ENCODE assay signal across 17 cellular contexts in the genomic region with DNA sequence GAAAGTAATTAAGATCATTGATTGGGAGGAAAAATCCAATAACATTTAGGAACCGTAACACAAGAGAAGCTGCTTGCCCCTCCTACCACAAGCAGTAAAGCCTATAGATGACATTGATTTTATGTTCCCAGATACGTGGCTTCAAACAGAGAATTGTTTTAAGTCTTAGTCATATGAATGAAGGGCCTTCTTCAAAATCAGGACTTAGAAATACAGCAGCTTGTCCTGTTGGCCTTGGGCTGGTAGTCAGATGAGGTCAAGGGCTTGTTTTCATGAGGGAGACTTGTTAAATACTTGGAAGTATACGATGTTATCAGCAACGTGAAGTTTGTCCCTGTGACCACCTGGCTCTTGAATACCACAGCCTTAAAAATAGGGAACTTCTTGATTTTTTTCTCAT.
"Had no signal": no experiment of that assay in that cellular context is flagged by ENCODE, and none has a peak within 500 bp of the region (broad histone marks: within the 10 kb centered on the region; RNA-seq: fewer than 3 reads in every experiment).

No MANE protein-coding gene starts in this region.

- H3K36me3 ChIP-seq: sigmoid colon, vagina had no signal

- H3K27ac ChIP-seq: vagina had no signal

- H3K4me3 Mint-ChIP-seq: activated CD8-positive, alpha-beta memory T cell treated with anti-CD3 and anti-CD28 coated beads, Interleukin-2, amount 10 ng/mL, durations not matched to agents 7 days and 5 days; activated naive CD8-positive, alpha-beta T cell; activated T-cell treated with anti-CD3 and anti-CD28 coated beads, Interleukin-2, amount 50 U/mL, for 4 hours; dendritic cell treated with granulocyte-macrophage colony-stimulating factor and Interleukin-4, amounts not matched to agents 40 ng/mL and 50 ng/mL, for 4 days; effector memory CD8-positive, alpha-beta T cell; natural killer cell; stimulated activated naive CD8-positive, alpha-beta T cell treated with anti-CD3 and anti-CD28 coated beads, Interleukin-15, amount 100 ng/mL, for 72 hours had no signal

- DNase-seq: activated CD4-positive, alpha-beta T cell treated with anti-CD3 and anti-CD28 coated beads, Interleukin-2, amount 50 U/mL, for 4 hours; activated CD8-positive, alpha-beta memory T cell treated with anti-CD3 and anti-CD28 coated beads, Interleukin-2, amount 10 ng/mL, durations not matched to agents 7 days and 5 days; activated gamma-delta T cell; activated T-cell treated with anti-CD3 and anti-CD28 coated beads, Interleukin-2, amount 50 U/mL, for 4 hours; central memory CD4-positive, alpha-beta T cell; effector memory CD8-positive, alpha-beta T cell; erythroblast; natural killer cell; stimulated activated CD4-positive, alpha-beta T cell treated with anti-CD3 and anti-CD28 coated beads, Interleukin-15, amount 100 ng/mL, for 24 hours; stimulated activated CD4-positive, alpha-beta T cell treated with anti-CD3 and anti-CD28 coated beads, Interleukin-4, amount 100 ng/mL, for 24 hours; stimulated activated naive CD8-positive, alpha-beta T cell treated with anti-CD3 and anti-CD28 coated beads, Interleukin-15, amount 100 ng/mL, for 72 hours had no signal

- H3K4me3 ChIP-seq: sigmoid colon, vagina had no signal

- H3K9me3 ChIP-seq: sigmoid colon, vagina had no signal

- H3K36me3 Mint-ChIP-seq: natural killer cell had no signal

- H3K9me3 Mint-ChIP-seq: dendritic cell treated with granulocyte-macrophage colony-stimulating factor and Interleukin-4, amounts not matched to agents 40 ng/mL and 50 ng/mL, for 4 days; effector memory CD8-positive, alpha-beta T cell; natural killer cell; stimulated activated naive CD8-positive, alpha-beta T cell treated with anti-CD3 and anti-CD28 coated beads, Interleukin-15, amount 100 ng/mL, for 72 hours had no signal

- H3K27me3 ChIP-seq: sigmoid colon, vagina had no signal

- H3K27me3 Mint-ChIP-seq: activated CD8-positive, alpha-beta memory T cell treated with anti-CD3 and anti-CD28 coated beads, Interleukin-2, amount 10 ng/mL, durations not matched to agents 7 days and 5 days; activated naive CD8-positive, alpha-beta T cell; dendritic cell treated with granulocyte-macrophage colony-stimulating factor and Interleukin-4, amounts not matched to agents 40 ng/mL and 50 ng/mL, for 4 days; effector memory CD8-positive, alpha-beta T cell; stimulated activated naive CD8-positive, alpha-beta T cell treated with anti-CD3 and anti-CD28 coated beads, Interleukin-15, amount 100 ng/mL, for 72 hours had no signal

- ATAC-seq: activated CD4-positive, CD25-positive, alpha-beta regulatory T cell treated with anti-CD3 and anti-CD28 coated beads, Interleukin-2, amount 50 U/mL, for 24 hours; activated CD8-positive, alpha-beta memory T cell treated with anti-CD3 and anti-CD28 coated beads, Interleukin-2, amount 10 ng/mL, durations not matched to agents 7 days and 5 days; activated T-cell treated with anti-CD3 and anti-CD28 coated beads, Interleukin-2, amount 50 U/mL, for 4 hours; effector memory CD8-positive, alpha-beta T cell; left lobe of liver; natural killer cell; stimulated activated naive CD8-positive, alpha-beta T cell treated with anti-CD3 and anti-CD28 coated beads, Interleukin-15, amount 100 ng/mL, for 72 hours had no signal

- H3K4me1 Mint-ChIP-seq: activated CD8-positive, alpha-beta memory T cell treated with anti-CD3 and anti-CD28 coated beads, Interleukin-2, amount 10 ng/mL, durations not matched to agents 7 days and 5 days; stimulated activated naive CD8-positive, alpha-beta T cell treated with anti-CD3 and anti-CD28 coated beads, Interleukin-15, amount 100 ng/mL, for 72 hours had no signal

- H3K27ac Mint-ChIP-seq: activated CD8-positive, alpha-beta memory T cell treated with anti-CD3 and anti-CD28 coated beads, Interleukin-2, amount 10 ng/mL, durations not matched to agents 7 days and 5 days; activated naive CD8-positive, alpha-beta T cell; dendritic cell treated with granulocyte-macrophage colony-stimulating factor and Interleukin-4, amounts not matched to agents 40 ng/mL and 50 ng/mL, for 4 days; natural killer cell; stimulated activated naive CD8-positive, alpha-beta T cell treated with anti-CD3 and anti-CD28 coated beads, Interleukin-15, amount 100 ng/mL, for 72 hours had no signal
